ENCODE assay signal across 8 cellular contexts in genomic region chr10:102230264-102230860, GRCh38. TPM values are rescaled to one million over a fixed set of nuclear protein-coding genes. Genes with fewer than 3 reads are reported as not detected.
DNase-seq lines count a peak whose midpoint lies in the region; ATAC-seq and TF ChIP-seq lines count a peak whose summit lies in the region.

No MANE protein-coding gene starts in this region.

- no peak for TF ChIP-seq POLR2A in breast epithelium (IDR thresholded peaks at IDR 0.05)

- no peak overlapping the region for H3K27ac ChIP-seq in HL-60 (replicated peaks)
- no peak overlapping the region for H3K27ac ChIP-seq in SJCRH30
- H3K27ac ChIP-seq in breast epithelium = no peak overlapping the region

- peaks cover 25% of the 10 kb centered on the region for H3K4me1 ChIP-seq in SJCRH30
- peaks cover 8 to 10% of the 10 kb centered on the region in 2 donors for H3K4me1 ChIP-seq in breast epithelium

- H3K9me3 ChIP-seq in SJCRH30 (replicated peaks) (no peaks in the 10 kb centered on the region), breast epithelium (no peaks in the 10 kb centered on the region)

- H3K27me3 ChIP-seq in HL-60 (ENCODE audit: insufficient read depth, poor library complexity, severe bottlenecking) (peaks cover 11% of the 10 kb centered on the region), SJCRH30 (no peaks in the 10 kb centered on the region), breast epithelium (peaks cover 3 to 30% of the 10 kb centered on the region in 2 donors)

- H3K36me3 ChIP-seq in SJCRH30 = peaks cover 73% of the 10 kb centered on the region
- no peaks in the 10 kb centered on the region for H3K36me3 ChIP-seq in breast epithelium

- ATAC-seq in left colon = peak; percentile 27
- ATAC-seq in GM18520 (IDR thresholded peaks at IDR 0.05; ENCODE audit: unreplicated experiment) = no peak

- peak overlapping the region; percentile 41 for H3K4me3 ChIP-seq in HL-60 (replicated peaks; ENCODE audit: insufficient read depth, low read length)
- H3K4me3 ChIP-seq in SJCRH30 = no peak overlapping the region
- peak overlapping the region; percentile 38 to 77 (median 53) for H3K4me3 ChIP-seq in breast epithelium

- no peak for TF ChIP-seq CTCF in HL-60 (IDR thresholded peaks at IDR 0.05; ENCODE audit: insufficient read depth, low read length)
- no peak for TF ChIP-seq CTCF in breast epithelium (IDR thresholded peaks at IDR 0.05)

- DNase-seq in AG20443 (ENCODE audit: low spot score) (peak; percentile 71), HL-60 (ENCODE audit: low read depth in 1 of 2, low spot score in 1 of 2) (no peak), SJCRH30 (peak; percentile 49 to 55), breast epithelium (ENCODE audit: low spot score in 2 of 2) (no peak), left colon (peak; percentile 33 to 40), amniotic stem cell (lab: John Stamatoyannopoulos, UW) (no peak)
- DNase-seq in stimulated activated CD4-positive, alpha-beta T cell treated with anti-CD3 and anti-CD28 coated beads, TNF-alpha, amount 100 ng/mL, for 48 hours (ENCODE audit: low read depth in 3 of 3) = peak in 2 of 3 donors; percentile 21 to 30

- intact Hi-C loops in breast epithelium (cut with DNase I; ENCODE audit: low total_unique reads) (no loop called here), left colon (cut with DNase I, micrococcal nuclease) (no loop called here)

RNA-seq across cellular contexts. Expression of gene ELOVL3, which starts 4.3 kb away (rescaled TPM):
- total RNA-seq in SJCRH30 (2014; rRNA removed; shearing (Covaris generic)) = 0.42 and 0.53 TPM in 2 replicates
- total RNA-seq in breast epithelium = 1 to 10 TPM in 1 of 3 donors, under 1 TPM in 2; 0.66 to 2.2 (median 0.88) TPM
- total RNA-seq in left colon = not detected

RNA-seq across cellular contexts. Expression of gene PITX3, which starts 10.9 kb away (rescaled TPM):
- 105 and 111 TPM in 2 replicates for total RNA-seq in SJCRH30 (2014; rRNA removed; shearing (Covaris generic))
- total RNA-seq in breast epithelium (not detected), left colon (not detected)

RNA-seq across cellular contexts. Expression of gene GBF1, which starts 15.0 kb away (rescaled TPM):
- 124 and 131 TPM in 2 replicates for total RNA-seq in SJCRH30 (2014; rRNA removed; shearing (Covaris generic))
- total RNA-seq in breast epithelium (10 to 100 TPM; 25.8 to 32.1 (median 25.9) TPM), left colon (10 to 100 TPM; 52.3 to 64.3 TPM)

Comparison
In these comparisons a context has a peak if more than half of its experiments do, and no peak if none do; other contexts are left out.
1. DNase-seq: peak in AG20443 (single experiment), SJCRH30 (2 of 2), left colon (2 of 2) and stimulated activated CD4-positive, alpha-beta T cell treated with anti-CD3 and anti-CD28 coated beads, TNF-alpha, amount 100 ng/mL, for 48 hours (2 of 3); none in HL-60 (0 of 2), breast epithelium (0 of 2) and amniotic stem cell (single experiment).
2. RNA of gene PITX3, which starts 10.9 kb away (total RNA-seq): 105 to 111 TPM in SJCRH30; not detected in breast epithelium and not detected in left colon; every median in the first group is over 10 times any median in the second.